10 cellular contexts compared by ENCODE assay signal in the genomic region with DNA sequence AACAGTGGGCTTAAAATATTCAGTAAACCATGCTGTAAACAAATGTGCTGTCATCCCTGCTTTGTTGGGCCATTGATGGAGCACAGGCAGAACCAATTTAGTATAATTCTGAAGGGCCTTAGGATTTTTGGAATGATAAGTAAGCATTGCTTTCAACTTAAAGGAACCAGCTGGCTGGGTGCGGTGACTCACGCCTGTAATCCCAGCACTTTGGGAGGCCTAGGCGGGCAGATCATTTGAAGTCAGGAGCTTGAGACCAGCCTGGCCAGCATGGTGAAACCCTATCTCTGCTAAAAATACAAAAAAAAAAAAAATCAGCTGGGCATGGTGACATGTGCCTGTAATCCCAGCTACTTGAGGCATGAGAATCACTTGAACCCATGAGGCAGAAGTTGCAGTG. TPM values are rescaled to one million over a fixed set of nuclear protein-coding genes. Genes with fewer than 3 reads are reported as not detected.
"Had no signal": no experiment of that assay in that cellular context is flagged by ENCODE, and none has a peak within 500 bp of the region (broad histone marks: within the 10 kb centered on the region; RNA-seq: fewer than 3 reads in every experiment).

No MANE protein-coding gene starts in this region.

RNA-seq across cellular contexts. Expression of a gene that starts 41.4 kb away (rescaled TPM):
- total RNA-seq: OCI-LY7, RPMI7951, SK-MEL-5 had no signal

RNA-seq across cellular contexts. Expression of a gene that starts 41.6 kb away (rescaled TPM):
- total RNA-seq: OCI-LY7, PC-9, Right ventricle myocardium inferior, Right ventricle myocardium superior, RPMI7951, SJCRH30, SJSA1, SK-MEL-5 had no signal
- polyA plus RNA-seq: SK-N-SH had no signal

RNA-seq across cellular contexts. Expression of a gene that starts 50.0 kb away (rescaled TPM):
- total RNA-seq: OCI-LY7, Peyer's patch, Right ventricle myocardium inferior, Right ventricle myocardium superior, SJCRH30, SJSA1 had no signal
